29 cellular contexts compared by ENCODE assay signal in the genomic region with DNA sequence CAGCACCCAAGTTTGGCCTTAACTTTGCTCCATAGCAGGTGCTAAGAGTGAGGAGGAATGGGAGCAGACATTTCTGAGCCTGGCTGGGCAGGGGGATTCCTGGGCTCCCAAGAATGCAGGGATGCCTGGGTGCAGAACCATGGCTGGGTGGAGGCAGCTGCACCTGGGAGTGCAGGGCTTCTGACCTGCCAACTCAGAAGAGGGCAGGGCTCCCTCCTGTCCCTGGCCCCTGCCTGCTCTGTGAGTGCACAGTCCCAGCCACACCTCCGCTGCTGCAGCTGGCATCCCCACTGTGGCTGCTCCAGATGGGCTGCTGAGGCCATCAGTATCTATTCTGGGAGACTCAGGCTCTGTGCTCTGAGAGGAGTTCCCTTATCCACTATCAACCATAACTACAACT.
"Had no signal": no experiment of that assay in that cellular context is flagged by ENCODE, and none has a peak within 500 bp of the region (broad histone marks: within the 10 kb centered on the region; RNA-seq: fewer than 3 reads in every experiment).

No MANE protein-coding gene starts in this region.

- FAIRE-seq: keratinocyte, pancreas had no signal

- H3K4me3 Mint-ChIP-seq: naive thymus-derived CD4-positive, alpha-beta T cell; natural killer cell treated with Interleukin-12 subunit alpha and Interleukin-12 subunit beta and Interleukin-15 and Interleukin-18, amount 100 ng/mL, for 72 hours had no signal

- H3K27me3 ChIP-seq: left lung, pancreas, suprapubic skin, tibial artery, vagina had no signal

- H3K27ac Mint-ChIP-seq: naive thymus-derived CD4-positive, alpha-beta T cell; natural killer cell treated with Interleukin-12 subunit alpha and Interleukin-12 subunit beta and Interleukin-15 and Interleukin-18, amount 100 ng/mL, for 72 hours had no signal

- H3K27ac ChIP-seq: left lung, lower lobe of right lung, pancreas, prostate gland, skin epidermis, suprapubic skin, thoracic aorta, tibial artery, vagina had no signal

- DNase-seq: head of caudate nucleus; hippocampal formation; left colon; mammary epithelial cell; mesendoderm; midbrain; mucosa of descending colon; naive thymus-derived CD4-positive, alpha-beta T cell; nucleus accumbens; retina; right cardiac atrium; stimulated activated CD4-positive, alpha-beta T cell treated with anti-CD3 and anti-CD28 coated beads, Interleukin-12 subunit alpha, Interleukin-12 subunit beta, amount 100 ng/mL, for 4 hours; stimulated activated CD4-positive, alpha-beta T cell treated with anti-CD3 and anti-CD28 coated beads, Interleukin-15, amount 100 ng/mL, for 24 hours; stimulated activated CD4-positive, alpha-beta T cell treated with anti-CD3 and anti-CD28 coated beads, Interleukin-2, amount 100 ng/mL, for 24 hours; stimulated activated CD4-positive, alpha-beta T cell treated with anti-CD3 and anti-CD28 coated beads, Interleukin-4, amount 100 ng/mL, for 1 hour; stimulated activated naive CD4-positive, alpha-beta T cell; tibial artery; trophoblast cell had no signal

- H3K9me3 ChIP-seq: lower lobe of right lung, pancreas, prostate gland, thoracic aorta, vagina had no signal

- H3K27me3 Mint-ChIP-seq: naive thymus-derived CD4-positive, alpha-beta T cell; natural killer cell treated with Interleukin-12 subunit alpha and Interleukin-12 subunit beta and Interleukin-15 and Interleukin-18, amount 100 ng/mL, for 72 hours had no signal

- H3K4me1 ChIP-seq: left lung, lower lobe of right lung, pancreas, prostate gland, suprapubic skin, tibial artery, vagina had no signal

- H3K4me3 ChIP-seq: left lung, lower lobe of right lung, mucosa of descending colon, pancreas, prostate gland, skin epidermis, suprapubic skin, thoracic aorta, tibial artery, vagina had no signal

- H3K4me1 Mint-ChIP-seq: naive thymus-derived CD4-positive, alpha-beta T cell had no signal

- H3K36me3 ChIP-seq: left lung, lower lobe of right lung, pancreas, prostate gland, suprapubic skin, thoracic aorta, tibial artery, vagina had no signal

- ATAC-seq: left colon; left lung; mucosa of descending colon; naive thymus-derived CD4-positive, alpha-beta T cell; natural killer cell treated with Interleukin-12 subunit alpha and Interleukin-12 subunit beta and Interleukin-15 and Interleukin-18, amount 100 ng/mL, for 72 hours; pancreas; right cardiac atrium; sciatic nerve had no signal
